ENCODE assay signal across 23 cellular contexts in the genomic region with DNA sequence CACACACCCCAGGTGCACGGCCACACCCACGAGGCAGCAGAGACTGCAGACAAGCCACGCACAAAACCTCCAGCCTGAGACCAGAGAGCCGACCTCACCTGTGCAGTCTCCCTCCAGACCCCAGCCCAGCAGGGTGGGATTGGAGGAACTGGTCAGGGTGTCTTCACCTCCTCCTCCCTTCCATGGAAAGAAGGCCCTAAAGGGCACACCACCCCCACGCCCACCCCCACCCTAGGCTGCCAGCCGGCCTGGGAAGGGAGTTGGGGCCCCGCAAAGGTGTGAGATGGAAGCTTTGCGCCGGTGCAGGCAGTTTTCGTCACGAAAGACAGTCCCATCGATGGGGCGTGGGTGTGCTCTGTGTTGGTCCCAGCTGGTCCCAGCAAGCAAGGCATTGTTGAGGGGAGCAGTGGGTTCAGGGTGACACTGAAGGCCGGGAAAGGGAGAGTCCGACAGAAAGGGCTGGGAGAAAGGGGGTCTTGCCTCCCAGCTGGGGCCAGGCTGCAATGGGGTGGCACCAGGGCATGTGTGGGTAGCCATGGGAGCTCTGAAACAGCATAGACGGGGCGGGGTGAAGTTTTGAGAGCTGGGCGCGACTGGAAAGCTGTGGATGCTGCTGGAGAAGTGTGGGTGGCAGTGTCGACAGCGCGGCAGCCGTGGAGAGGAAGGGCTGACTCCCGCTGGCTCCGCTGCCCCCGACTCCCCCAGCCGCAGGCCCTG.
DNase-seq lines count a peak whose midpoint lies in the region; ATAC-seq and TF ChIP-seq lines count a peak whose summit lies in the region.
"Had no signal": no experiment of that assay in that cellular context is flagged by ENCODE, and none has a peak within 500 bp of the region (broad histone marks: within the 10 kb centered on the region; RNA-seq: fewer than 3 reads in every experiment).

No MANE protein-coding gene starts in this region.

- no peak overlapping the region for H3K4me2 ChIP-seq in mammary epithelial cell (ENCODE audit: insufficient read depth, low read depth, low read length)

- peaks cover 24% of the 10 kb centered on the region for H3K27me3 Mint-ChIP-seq in nephron (ENCODE audit: low read depth)
- H3K27me3 Mint-ChIP-seq: CD4-positive, CD25-positive, alpha-beta regulatory T cell; CD8-positive, alpha-beta memory T cell had no signal

- H3K27me3 ChIP-seq in gastroesophageal sphincter = peaks cover 36% of the 10 kb centered on the region
- peaks cover 0 to 8% (median 0%) of the 10 kb centered on the region in 3 donors for H3K27me3 ChIP-seq in sigmoid colon
- no peaks in the 10 kb centered on the region for H3K27me3 ChIP-seq in mammary epithelial cell (ENCODE audit: insufficient read depth, low read length)
- H3K27me3 ChIP-seq: BE2C had no signal

- intact Hi-C loops in sigmoid colon (cut with DNase I) (no loop called here), mammary epithelial cell (cut with micrococcal nuclease) (no loop called here)

- DNase-seq in coronary artery (ENCODE audit: low spot score) (peak; percentile 36), sigmoid colon (peak; percentile 46), mammary epithelial cell (no peak)
- DNase-seq: ACHN; BE2C; C1 segment of cervical spinal cord; CD4-positive, CD25-positive, alpha-beta regulatory T cell; CD8-positive, alpha-beta memory T cell; COR-L47; DMS 273 treated with DMSO at 0.1 percent for 48 hours; DMS53; DND-41; EL; GOT3; IMR-90 had no signal

- H3K9me3 Mint-ChIP-seq in nephron = no peaks in the 10 kb centered on the region

- H3K4me3 ChIP-seq in coronary artery = no peak overlapping the region
- H3K4me3 ChIP-seq in gastroesophageal sphincter = no peak overlapping the region
- no peak overlapping the region for H3K4me3 ChIP-seq in sigmoid colon
- no peak overlapping the region for H3K4me3 ChIP-seq in mammary epithelial cell (replicated peaks in 1 of 3; ENCODE audit: insufficient read depth in 1 of 3, low read depth in 2 of 3, low read length in 3 of 3)
- H3K4me3 ChIP-seq: GM12878, HAP-1, K562 had no signal

- H3K4me1 ChIP-seq in gastroesophageal sphincter (no peaks in the 10 kb centered on the region), sigmoid colon (no peaks in the 10 kb centered on the region), mammary epithelial cell (ENCODE audit: insufficient read depth, low read length) (no peaks in the 10 kb centered on the region)
- H3K4me1 ChIP-seq: BE2C, HAP-1 had no signal

- dilution Hi-C loops in mammary epithelial cell (cut with HindIII; ENCODE audit: low sequenced_read_pairs) = no loop called here

- no peak overlapping the region for H3K9ac ChIP-seq in mammary epithelial cell (ENCODE audit: insufficient read depth, low read length)

- CTCF ChIA-PET in mammary epithelial cell (lab: Charles Lee; ENCODE audit: low non-redundant PET) = no interaction called here

- H3K36me3 Mint-ChIP-seq in nephron (ENCODE audit: low read depth) = no peaks in the 10 kb centered on the region
- H3K36me3 Mint-ChIP-seq: CD4-positive, CD25-positive, alpha-beta regulatory T cell; CD8-positive, alpha-beta memory T cell had no signal

- H3K4me1 Mint-ChIP-seq in nephron = peaks cover 25% of the 10 kb centered on the region
- H3K4me1 Mint-ChIP-seq: CD4-positive, CD25-positive, alpha-beta regulatory T cell; CD8-positive, alpha-beta memory T cell had no signal

- H3K27ac Mint-ChIP-seq in nephron = peak overlapping the region; percentile 69 to 99 (median 98)
- H3K27ac Mint-ChIP-seq: CD4-positive, CD25-positive, alpha-beta regulatory T cell; CD8-positive, alpha-beta memory T cell had no signal

- in situ Hi-C loops in mammary epithelial cell (cut with MboI; ENCODE audit: low sequenced_read_pairs in 2 of 2) = no loop called here

- TF ChIP-seq EP300 in gastroesophageal sphincter (IDR thresholded peaks at IDR 0.05) = no peak
- TF ChIP-seq EP300 in sigmoid colon (IDR thresholded peaks at IDR 0.05) = no peak

- no peak overlapping the region for H2AFZ ChIP-seq in mammary epithelial cell (ENCODE audit: low read depth, low read length)

- H3K9me3 ChIP-seq in gastroesophageal sphincter (no peaks in the 10 kb centered on the region), sigmoid colon (no peaks in the 10 kb centered on the region), mammary epithelial cell (replicated peaks; ENCODE audit: insufficient read depth, low read length) (peaks cover 28% of the 10 kb centered on the region)
- H3K9me3 ChIP-seq: BE2C, HAP-1 had no signal

- WGBS in gastroesophageal sphincter (ENCODE audit: low coverage in 1 of 2), 2 donors = 84 to 100% methylated on average over 4 to 16 of the region's 27 CpGs
- WGBS in sigmoid colon, 2 donors = 85 to 88% methylated on average over 27 of the region's 27 CpGs
- 82% methylated on average over 9 of the region's 27 CpGs for WGBS in mammary epithelial cell (ENCODE audit: low coverage, missing lambda C conversion rate)

- no peak overlapping the region for H3K4me3 Mint-ChIP-seq in nephron
- H3K4me3 Mint-ChIP-seq: CD4-positive, CD25-positive, alpha-beta regulatory T cell; CD8-positive, alpha-beta memory T cell had no signal

- H3K36me3 ChIP-seq in gastroesophageal sphincter (no peaks in the 10 kb centered on the region), sigmoid colon (no peaks in the 10 kb centered on the region), mammary epithelial cell (ENCODE audit: insufficient read depth, low read length) (no peaks in the 10 kb centered on the region)
- H3K36me3 ChIP-seq: BE2C, HAP-1 had no signal

- BruUV-seq in mammary epithelial cell (replicated peaks; lab: Mats Ljungman, UMichigan) = no TSS peak

- ATAC-seq in gastroesophageal sphincter (peak; percentile 12), GM21528 (IDR thresholded peaks at IDR 0.05; ENCODE audit: low FRiP score, unreplicated experiment) (no peak), GM18873 (IDR thresholded peaks at IDR 0.05; ENCODE audit: low FRiP score, unreplicated experiment) (no peak)
- ATAC-seq: GM12878, K562 had no signal

- H4K20me1 ChIP-seq in mammary epithelial cell (ENCODE audit: insufficient read depth, low read length) = no peaks in the 10 kb centered on the region

- H3K79me2 ChIP-seq in mammary epithelial cell (ENCODE audit: insufficient read depth, low read length) = no peaks in the 10 kb centered on the region

- TF ChIP-seq CTCF in coronary artery (IDR thresholded peaks at IDR 0.05) (no peak), gastroesophageal sphincter (IDR thresholded peaks at IDR 0.05) (no peak), nephron (IDR thresholded peaks at IDR 0.05; ENCODE audit: unreplicated experiment in 3 of 3) (no peak), sigmoid colon (IDR thresholded peaks at IDR 0.05) (no peak), mammary epithelial cell (conservative IDR thresholded peaks at IDR 0.05 in 1 of 2, IDR thresholded peaks at IDR 0.05 in 1 of 2; ENCODE audit: extremely low read depth in 1 of 2, insufficient read depth in 1 of 2, low read depth in 1 of 2, low read length in 2 of 2) (no peak)

- TF ChIP-seq POLR2A in gastroesophageal sphincter (IDR thresholded peaks at IDR 0.05) = no peak
- TF ChIP-seq POLR2A in sigmoid colon (IDR thresholded peaks at IDR 0.05) = no peak

- H3K27ac ChIP-seq in coronary artery (no peak overlapping the region), gastroesophageal sphincter (no peak overlapping the region), sigmoid colon (no peak overlapping the region), mammary epithelial cell (ENCODE audit: insufficient read depth, low read depth, low read length) (no peak overlapping the region)
- H3K27ac ChIP-seq: HL-60 had no signal
